9 cellular contexts compared by ENCODE assay signal in the genomic region with DNA sequence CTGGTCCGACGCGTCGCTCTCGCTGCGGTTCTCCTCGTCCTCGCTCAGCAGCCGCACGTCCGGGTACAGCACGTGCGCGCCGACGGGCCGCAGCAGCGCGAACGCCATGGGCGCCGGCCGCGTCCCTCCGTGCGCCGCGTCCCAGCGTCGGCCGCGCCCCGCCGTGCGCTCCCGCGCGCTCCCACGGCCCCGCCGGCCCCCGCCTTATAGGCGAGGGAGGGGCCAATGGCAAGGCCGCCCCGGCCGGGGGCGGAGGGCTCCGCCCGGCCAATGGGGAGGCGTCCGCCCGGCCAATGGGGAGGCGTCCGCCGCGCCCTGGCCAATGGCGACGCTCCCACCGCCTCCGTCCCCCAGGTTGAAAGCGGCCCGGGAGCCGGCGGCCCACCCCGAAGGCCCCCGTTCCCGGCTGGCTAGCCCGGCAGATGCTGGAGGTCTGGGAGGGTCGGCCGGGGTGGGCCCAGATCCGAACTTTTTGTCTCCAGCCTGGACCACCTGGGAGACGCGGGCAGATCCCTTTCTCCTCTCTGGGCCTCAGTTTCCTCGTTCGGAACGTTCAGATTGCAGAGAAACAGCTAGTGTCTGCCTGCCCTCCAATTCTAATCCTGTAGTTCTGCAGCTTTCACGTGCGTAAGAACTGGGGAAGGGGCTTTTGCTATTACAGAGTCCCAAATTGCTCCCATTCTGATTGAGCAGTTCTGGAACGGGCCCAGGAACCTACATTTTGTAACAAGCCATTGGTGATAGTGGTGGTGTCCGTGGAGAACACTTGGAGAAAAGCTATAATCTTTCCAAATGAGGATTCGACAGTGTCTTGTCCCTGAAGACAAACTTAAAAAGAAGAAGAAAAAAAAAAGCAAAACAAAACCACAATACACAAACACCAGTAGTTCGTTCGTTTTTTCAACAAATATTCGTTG. TPM values are rescaled to one million over a fixed set of nuclear protein-coding genes. Genes with fewer than 3 reads are reported as not detected.
A peak's percentile ranks its signal among the peaks of the same experiment; 100 is the strongest.
DNase-seq lines count a peak whose midpoint lies in the region; ATAC-seq, FAIRE-seq and TF ChIP-seq lines count a peak whose summit lies in the region.
"Had no signal": no experiment of that assay in that cellular context is flagged by ENCODE, and none has a peak within 500 bp of the region (broad histone marks: within the 10 kb centered on the region; RNA-seq: fewer than 3 reads in every experiment).

A gene with protein sequence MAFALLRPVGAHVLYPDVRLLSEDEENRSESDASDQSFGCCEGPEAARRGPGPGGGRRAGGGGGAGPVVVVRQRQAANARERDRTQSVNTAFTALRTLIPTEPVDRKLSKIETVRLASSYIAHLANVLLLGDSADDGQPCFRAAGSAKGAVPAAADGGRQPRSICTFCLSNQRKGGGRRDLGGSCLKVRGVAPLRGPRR (minus strand): TSS at position 180 of the 917 bp plus-strand sequence. CDS start 72 bp downstream, at position 108.

- no peak within 1 kb of the TSS for H4K91ac ChIP-seq in IMR-90 (ENCODE audit: insufficient read depth, low read depth, low read length)

- H3K79me1 ChIP-seq in IMR-90 (ENCODE audit: low read depth in 1 of 2, low read length in 2 of 2) = no peaks in the 10 kb centered on the region

- intact Hi-C loops in IMR-90 (cut with micrococcal nuclease) = no loop called here

- H3K36me3 ChIP-seq in IMR-90 (ENCODE audit: control insufficient read depth, insufficient read depth, low read length) = no peaks in the 10 kb centered on the region
- H3K36me3 ChIP-seq in astrocyte (ENCODE audit: insufficient read depth, low read length) = no peaks in the 10 kb centered on the region
- H3K36me3 ChIP-seq: SJSA1 had no signal

- no peak within 1 kb of the TSS for H3K14ac ChIP-seq in IMR-90 (replicated peaks; ENCODE audit: low read depth, low read length)

- no peak within 1 kb of the TSS for H3K27ac Mint-ChIP-seq in astrocyte (ENCODE audit: unreplicated experiment)

- no peaks in the 10 kb centered on the region; the same call in 1 of the 2 replicates for H4K20me1 ChIP-seq in IMR-90 (ENCODE audit: insufficient read depth, low read length)
- H4K20me1 ChIP-seq in astrocyte (ENCODE audit: insufficient read depth, low read length) = no peaks in the 10 kb centered on the region

- no peak within 1 kb of the TSS for H3K27ac ChIP-seq in IMR-90 (ENCODE audit: insufficient read depth, low read length)
- no peak within 1 kb of the TSS for H3K27ac ChIP-seq in astrocyte (ENCODE audit: low read depth, low read length)
- H3K27ac ChIP-seq: SJSA1 had no signal

- no TSS peak for BruUV-seq in IMR-90 (replicated peaks; lab: Mats Ljungman, UMichigan)

- peak; percentile 53 for DNase-seq in AG20443 (ENCODE audit: low spot score)
- no peak for DNase-seq in IMR-90
- no peak for DNase-seq in astrocyte (ENCODE audit: low read depth)
- DNase-seq in islet precursor cell = peak; percentile 69
- no peak for DNase-seq in NK-92 (lab: John Stamatoyannopoulos, UW; ENCODE audit: unreplicated experiment)
- no peak for DNase-seq in dedifferentiated amniotic fluid mesenchymal stem cell (ENCODE audit: extremely low spot score)
- no peak for DNase-seq in NCI-H1092 treated with DMSO at 0.1 percent for 48 hours (lab: John Stamatoyannopoulos, UW)

- H3K27me3 ChIP-seq in IMR-90 (ENCODE audit: control insufficient read depth, insufficient read depth, low read length) = peaks cover 82% of the 10 kb centered on the region
- peaks cover 47% of the 10 kb centered on the region for H3K27me3 ChIP-seq in astrocyte (ENCODE audit: insufficient read depth, low read length)

- H3K4ac ChIP-seq in IMR-90 (ENCODE audit: low read depth, low read length) = no peak within 1 kb of the TSS

- 0% methylated on average over 9 of the region's 84 CpGs; no CpG with 5 or more reads in 1 of the 2 experiments for WGBS in IMR-90 (ENCODE audit: extremely low coverage in 2 of 2, insufficient read length in 1 of 2), 2 experiments

- dilution Hi-C loops in IMR-90 (cut with HindIII; ENCODE audit: low sequenced_read_pairs, unreplicated experiment) = no loop called here

- ATAC-seq in IMR-90 (ENCODE audit: low read depth) (peak; percentile 48), HG02885 (IDR thresholded peaks at IDR 0.05; ENCODE audit: poor library complexity, unreplicated experiment) (no peak)

- no peak for TF ChIP-seq POLR2A in IMR-90 (IDR thresholded peaks at IDR 0.05; ENCODE audit: low read depth, low read length)

- H3K4me1 Mint-ChIP-seq in astrocyte (ENCODE audit: low read depth, unreplicated experiment) = no peaks in the 10 kb centered on the region

- no peak for FAIRE-seq in astrocyte (lab: Jason Lieb, UNC)

- peak within 1 kb of the TSS; percentile 55 for H2AK9ac ChIP-seq in IMR-90 (replicated peaks; ENCODE audit: low read depth, low read length, poor library complexity)

- no peak for TF ChIP-seq CTCF in IMR-90 (conservative IDR thresholded peaks at IDR 0.05; ENCODE audit: low read depth, low read length)
- no peak for TF ChIP-seq CTCF in astrocyte (IDR thresholded peaks at IDR 0.05; ENCODE audit: insufficient read depth, low read depth, low read length)

- H3K9me1 ChIP-seq in IMR-90 (ENCODE audit: insufficient read depth, low read length) = no peaks in the 10 kb centered on the region

- no peak within 1 kb of the TSS for H3K18ac ChIP-seq in IMR-90 (ENCODE audit: low read depth, low read length)

- peak within 1 kb of the TSS; percentile 34 for H3K4me3 Mint-ChIP-seq in astrocyte (ENCODE audit: unreplicated experiment)

- H2BK20ac ChIP-seq in IMR-90 (ENCODE audit: low read depth, low read length) = no peak within 1 kb of the TSS

- H3K4me2 ChIP-seq in IMR-90 (ENCODE audit: low read depth, low read length) = no peak within 1 kb of the TSS
- peak within 1 kb of the TSS; percentile 15 for H3K4me2 ChIP-seq in astrocyte (ENCODE audit: low read length)

- POLR2A ChIA-PET in IMR-90 (lab: Charles Lee; ENCODE audit: unreplicated experiment) = no interaction called here

- no peaks in the 10 kb centered on the region for H3K36me3 Mint-ChIP-seq in astrocyte (ENCODE audit: low read depth, unreplicated experiment)

- in situ Hi-C loops in IMR-90 (cut with MboI; ENCODE audit: low sequenced_read_pairs) = no loop called here

- H2AK5ac ChIP-seq in IMR-90 (ENCODE audit: low read depth, low read length) = no peak within 1 kb of the TSS

- H3K9me3 Mint-ChIP-seq in astrocyte (ENCODE audit: unreplicated experiment) = peaks cover 3% of the 10 kb centered on the region

- CTCF ChIA-PET in IMR-90 (lab: Yijun Ruan, JAX) = no interaction called here

- no peak within 1 kb of the TSS for H4K8ac ChIP-seq in IMR-90 (ENCODE audit: low read depth in 2 of 2, low read length in 2 of 2)

- H3K9ac ChIP-seq in IMR-90 (ENCODE audit: low read depth, low read length) = no peak within 1 kb of the TSS
- H3K9ac ChIP-seq in astrocyte (ENCODE audit: low read length) = no peak within 1 kb of the TSS

- H3K4me1 ChIP-seq in IMR-90 (ENCODE audit: control insufficient read depth, insufficient read depth, low read length) (no peaks in the 10 kb centered on the region), astrocyte (ENCODE audit: insufficient read depth, low read length) (no peaks in the 10 kb centered on the region)
- H3K4me1 ChIP-seq: SJSA1 had no signal

- H2AFZ ChIP-seq in IMR-90 (replicated peaks; ENCODE audit: low read length, poor library complexity) (peak within 1 kb of the TSS; percentile 66), astrocyte (ENCODE audit: low read depth, low read length) (peak within 1 kb of the TSS; percentile 34)

- H3K79me2 ChIP-seq in astrocyte (ENCODE audit: insufficient read depth, low read length) = no peaks in the 10 kb centered on the region

- H3K27me3 Mint-ChIP-seq in astrocyte (ENCODE audit: low read depth, unreplicated experiment) = peaks cover 64% of the 10 kb centered on the region

- TF ChIP-seq RAD21 in IMR-90 (IDR thresholded peaks at IDR 0.05; ENCODE audit: low read length) = no peak

- no peak within 1 kb of the TSS for H2BK120ac ChIP-seq in IMR-90 (ENCODE audit: low read depth, low read length)

- no peak within 1 kb of the TSS for H2BK15ac ChIP-seq in IMR-90 (ENCODE audit: low read depth, low read length)

- no peak within 1 kb of the TSS for H3K23ac ChIP-seq in IMR-90 (ENCODE audit: low read depth, low read length)

- no peak within 1 kb of the TSS for H2BK5ac ChIP-seq in IMR-90 (ENCODE audit: low read depth, low read length, poor library complexity, severe bottlenecking)

- H3K4me3 ChIP-seq in IMR-90 (ENCODE audit: insufficient read depth, low read depth, low read length) (no peak within 1 kb of the TSS), astrocyte (ENCODE audit: insufficient read depth, low read depth, low read length) (no peak within 1 kb of the TSS)
- H3K4me3 ChIP-seq: SJSA1 had no signal

- no peak within 1 kb of the TSS for H4K5ac ChIP-seq in IMR-90 (ENCODE audit: low read depth, low read length)

- H3K9me3 ChIP-seq in IMR-90 (ENCODE audit: control insufficient read depth, insufficient read depth, low read length) (0 out of 2 replicates have a peak, but pooled peaks cover 1% of the 10 kb centered on the region), astrocyte (ENCODE audit: insufficient read depth, low read depth, low read length) (no peaks in the 10 kb centered on the region)
- H3K9me3 ChIP-seq: SJSA1 had no signal

- H3K56ac ChIP-seq in IMR-90 (ENCODE audit: extremely low read depth, insufficient read depth, low read length) = no peak within 1 kb of the TSS

TF ChIP-seq in IMR-90, 13 proteins besides CTCF, POLR2A, EP300 and RAD21 (continues in another document):
- TF ChIP-seq RFX5 (IDR thresholded peaks at IDR 0.05; ENCODE audit: low read depth, low read length) = no peak
- no peak for TF ChIP-seq MAZ (IDR thresholded peaks at IDR 0.05; ENCODE audit: borderline replicate concordance, low read depth, low read length)
- no peak for TF ChIP-seq CEBPB (IDR thresholded peaks at IDR 0.05; ENCODE audit: low read depth, low read length)
- no peak for TF ChIP-seq NFE2L2 (IDR thresholded peaks at IDR 0.05; ENCODE audit: low read depth, low read length)
- no peak for TF ChIP-seq CHD1 (IDR thresholded peaks at IDR 0.05; ENCODE audit: low read depth, low read length)
- no peak for TF ChIP-seq SMC3 (IDR thresholded peaks at IDR 0.05; ENCODE audit: low read depth, low read length)
- no peak for TF ChIP-seq MAFK (IDR thresholded peaks at IDR 0.05; ENCODE audit: low read depth, low read length)
- TF ChIP-seq, protein P1, sequence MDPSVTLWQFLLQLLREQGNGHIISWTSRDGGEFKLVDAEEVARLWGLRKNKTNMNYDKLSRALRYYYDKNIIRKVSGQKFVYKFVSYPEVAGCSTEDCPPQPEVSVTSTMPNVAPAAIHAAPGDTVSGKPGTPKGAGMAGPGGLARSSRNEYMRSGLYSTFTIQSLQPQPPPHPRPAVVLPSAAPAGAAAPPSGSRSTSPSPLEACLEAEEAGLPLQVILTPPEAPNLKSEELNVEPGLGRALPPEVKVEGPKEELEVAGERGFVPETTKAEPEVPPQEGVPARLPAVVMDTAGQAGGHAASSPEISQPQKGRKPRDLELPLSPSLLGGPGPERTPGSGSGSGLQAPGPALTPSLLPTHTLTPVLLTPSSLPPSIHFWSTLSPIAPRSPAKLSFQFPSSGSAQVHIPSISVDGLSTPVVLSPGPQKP (IDR thresholded peaks at IDR 0.05; ENCODE audit: borderline replicate concordance, low read depth, low read length) = no peak

RNA-seq across cellular contexts. Expression of the gene that starts here (rescaled TPM):
- not detected in 2 replicates for total RNA-seq in IMR-90 (2012; rRNA removed)
- not detected in 2 replicates for polyA plus RNA-seq in IMR-90 (2012; rRNA removed)
- 0.02 TPM in 1 of 2 replicates, not detected in the other for polyA plus RNA-seq in IMR-90 (2012; cell fraction: cytosol; rRNA removed)
- polyA plus RNA-seq in IMR-90 (2012; cell fraction: nucleus; rRNA removed; ENCODE audit: low replicate concordance) = not detected in 2 replicates
- total RNA-seq in astrocyte = not detected in 2 replicates
- total RNA-seq: SJSA1 had no signal

Comparison
In these comparisons a context has a peak if more than half of its experiments do, and no peak if none do; other contexts are left out.
1. Peak in ATAC-seq in IMR-90; RNA of the gene not detected or under 1 TPM.
2. DNase-seq: peak in AG20443 (single experiment) and islet precursor cell (single experiment); none in IMR-90 (single experiment), astrocyte (single experiment), NK-92 (single experiment), dedifferentiated amniotic fluid mesenchymal stem cell (single experiment) and NCI-H1092 treated with DMSO at 0.1 percent for 48 hours (single experiment).